1 cellular context compared by ENCODE assay signal in the genomic region with DNA sequence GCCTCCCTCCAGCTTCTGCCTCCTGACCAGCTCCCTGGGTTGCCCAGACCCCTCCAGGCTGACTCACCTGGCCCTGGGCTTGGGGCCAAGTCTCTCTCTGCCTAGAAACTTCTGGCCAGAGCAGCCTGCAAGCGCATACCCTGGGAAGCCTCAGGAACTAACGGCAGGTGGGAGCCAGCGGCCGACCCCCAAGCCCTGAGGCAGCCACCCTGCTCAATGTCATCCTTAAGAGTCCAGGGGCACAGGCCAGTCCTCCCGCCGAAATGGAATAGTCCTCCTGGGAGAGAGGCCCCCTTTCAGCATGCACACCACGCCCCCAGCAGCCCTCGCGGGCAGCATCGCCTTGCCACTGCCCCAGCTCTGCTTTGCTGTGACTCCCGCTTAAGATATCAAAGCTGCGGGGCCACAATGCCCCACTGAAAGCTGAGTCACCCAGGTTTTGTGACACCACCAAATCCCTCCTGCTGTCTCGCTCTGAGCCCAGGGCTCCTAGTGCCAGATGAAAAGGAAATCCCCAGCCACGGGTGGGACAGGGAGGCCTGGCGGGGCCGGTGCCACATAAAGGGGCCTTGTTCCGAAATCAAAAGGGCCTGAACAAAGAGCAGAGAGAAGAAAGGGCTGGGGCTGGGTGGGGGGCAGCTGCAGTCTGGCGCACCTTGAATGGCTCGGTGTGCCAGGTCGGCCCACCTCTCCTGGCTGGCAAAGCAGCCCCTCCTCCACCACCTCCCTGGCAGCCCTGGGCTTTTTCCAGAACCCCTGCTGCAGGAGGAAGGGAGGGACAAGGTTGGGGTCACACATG.
TF ChIP-seq lines count a peak whose summit lies in the region.

No MANE protein-coding gene starts in this region.

TF ChIP-seq in SK-N-SH, 30 proteins besides CTCF, POLR2A, EP300 and RAD21 (continued from another document):
- no peak for TF ChIP-seq REST (IDR thresholded peaks at IDR 0.05; ENCODE audit: low read depth, low read length)
- no peak for TF ChIP-seq GABPA (IDR thresholded peaks at IDR 0.05; ENCODE audit: low read depth)
- no peak for TF ChIP-seq RFX5 (IDR thresholded peaks at IDR 0.05; ENCODE audit: low read length)
- TF ChIP-seq, protein P1, sequence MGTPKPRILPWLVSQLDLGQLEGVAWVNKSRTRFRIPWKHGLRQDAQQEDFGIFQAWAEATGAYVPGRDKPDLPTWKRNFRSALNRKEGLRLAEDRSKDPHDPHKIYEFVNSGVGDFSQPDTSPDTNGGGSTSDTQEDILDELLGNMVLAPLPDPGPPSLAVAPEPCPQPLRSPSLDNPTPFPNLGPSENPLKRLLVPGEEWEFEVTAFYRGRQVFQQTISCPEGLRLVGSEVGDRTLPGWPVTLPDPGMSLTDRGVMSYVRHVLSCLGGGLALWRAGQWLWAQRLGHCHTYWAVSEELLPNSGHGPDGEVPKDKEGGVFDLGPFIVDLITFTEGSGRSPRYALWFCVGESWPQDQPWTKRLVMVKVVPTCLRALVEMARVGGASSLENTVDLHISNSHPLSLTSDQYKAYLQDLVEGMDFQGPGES (IDR thresholded peaks at IDR 0.05; ENCODE audit: low read depth, low read length) = no peak
- TF ChIP-seq TEAD4 (IDR thresholded peaks at IDR 0.05; ENCODE audit: borderline replicate concordance, insufficient read depth) = no peak
- no peak for TF ChIP-seq MEF2A (IDR thresholded peaks at IDR 0.05; ENCODE audit: borderline replicate concordance, low read depth)
- TF ChIP-seq, protein P2, sequence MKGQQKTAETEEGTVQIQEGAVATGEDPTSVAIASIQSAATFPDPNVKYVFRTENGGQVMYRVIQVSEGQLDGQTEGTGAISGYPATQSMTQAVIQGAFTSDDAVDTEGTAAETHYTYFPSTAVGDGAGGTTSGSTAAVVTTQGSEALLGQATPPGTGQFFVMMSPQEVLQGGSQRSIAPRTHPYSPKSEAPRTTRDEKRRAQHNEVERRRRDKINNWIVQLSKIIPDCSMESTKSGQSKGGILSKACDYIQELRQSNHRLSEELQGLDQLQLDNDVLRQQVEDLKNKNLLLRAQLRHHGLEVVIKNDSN (IDR thresholded peaks at IDR 0.05; ENCODE audit: borderline replicate concordance, low read depth) = no peak
- no peak for TF ChIP-seq FOXJ3 (CRISPR knock-in tag; IDR thresholded peaks at IDR 0.05)
- no peak for TF ChIP-seq CHD2 (IDR thresholded peaks at IDR 0.05; ENCODE audit: low read length, partially characterized antibody)
- TF ChIP-seq SIN3A (IDR thresholded peaks at IDR 0.05; ENCODE audit: borderline replicate concordance, low read depth, low read length) = no peak
- no peak for TF ChIP-seq TCF12 (IDR thresholded peaks at IDR 0.05)
- TF ChIP-seq NFIC (IDR thresholded peaks at IDR 0.05; ENCODE audit: borderline replicate concordance) = no peak
- no peak for TF ChIP-seq RCOR1 (IDR thresholded peaks at IDR 0.05; ENCODE audit: low read length)
TF ChIP-seq in SK-N-SH: peak in this region for 0.
